18 cellular contexts compared by ENCODE assay signal in the genomic region with DNA sequence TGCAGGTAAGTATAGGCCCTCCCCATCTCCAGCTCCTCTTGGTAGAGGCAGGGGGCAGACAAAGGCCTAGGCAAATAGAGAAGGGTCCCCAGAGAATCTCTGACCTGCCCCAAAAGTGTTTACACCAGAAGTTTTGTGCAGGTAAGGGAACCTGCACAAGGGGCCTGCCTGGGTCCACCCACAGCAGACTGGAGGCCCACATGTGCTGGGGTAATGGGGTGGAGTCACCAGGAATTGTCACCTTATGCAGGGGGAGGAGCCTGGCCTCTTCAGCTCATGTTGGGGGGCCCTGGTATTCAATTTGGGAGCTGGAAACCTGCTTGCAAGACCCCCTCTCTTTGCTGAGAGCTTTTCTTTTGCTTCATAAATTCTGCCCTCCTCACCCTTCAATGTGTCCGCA.
"Had no signal": no experiment of that assay in that cellular context is flagged by ENCODE, and none has a peak within 500 bp of the region (broad histone marks: within the 10 kb centered on the region; RNA-seq: fewer than 3 reads in every experiment).

No MANE protein-coding gene starts in this region.

- H3K27ac ChIP-seq: adrenal gland, SJSA1 had no signal

- H3K36me3 ChIP-seq: adrenal gland, SJSA1 had no signal

- H3K27me3 ChIP-seq: adrenal gland, SJSA1 had no signal

- H3K4me1 ChIP-seq: adrenal gland, SJSA1 had no signal

- DNase-seq: activated CD4-positive, alpha-beta T cell treated with anti-CD3 and anti-CD28 coated beads for 4 hours; activated CD8-positive, alpha-beta memory T cell treated with anti-CD3 and anti-CD28 coated beads, Interleukin-2, amount 50 U/mL, for 48 hours; activated CD8-positive, alpha-beta T cell treated with anti-CD3 and anti-CD28 coated beads, Interleukin-2, amount 10 ng/mL, durations not matched to agents 7 days and 5 days; activated naive CD4-positive, alpha-beta T cell treated with anti-CD3 and anti-CD28 coated beads, Interleukin-2, amount 50 U/mL, for 16 hours; activated naive CD8-positive, alpha-beta T cell treated with anti-CD3 and anti-CD28 coated beads, Interleukin-2, amount 10 ng/mL, durations not matched to agents 7 days and 5 days; activated T-cell treated with anti-CD3 and anti-CD28 coated beads, Interleukin-2, amount 50 U/mL, for 1 hour; adrenal gland; anterior cingulate cortex; KG1; NCI-H1048; NCI-H146; NCI-H1930; NCI-H2171 treated with DMSO at 0.1 percent for 48 hours; NCI-H226; NCI-H510A; NCI-H526 treated with DMSO at 0.1 percent for 48 hours; NCI-H82 had no signal

- H3K4me3 ChIP-seq: adrenal gland, SJSA1 had no signal

- H3K9me3 ChIP-seq: adrenal gland had no signal
